ENCODE assay signal across 22 cellular contexts in genomic region chr13:109769275-109769674, GRCh38.
"Had no signal": no experiment of that assay in that cellular context is flagged by ENCODE, and none has a peak within 500 bp of the region (broad histone marks: within the 10 kb centered on the region; RNA-seq: fewer than 3 reads in every experiment).

No MANE protein-coding gene starts in this region.

- ATAC-seq: activated CD8-positive, alpha-beta memory T cell treated with anti-CD3 and anti-CD28 coated beads, Interleukin-2, amount 10 ng/mL, durations not matched to agents 7 days and 5 days; activated CD8-positive, alpha-beta T cell treated with anti-CD3 and anti-CD28 coated beads, Interleukin-2, amount 10 ng/mL, durations not matched to agents 7 days and 5 days; body of pancreas; left lung; natural killer cell had no signal

- H3K9ac ChIP-seq: neural progenitor cell had no signal

- H3K4me3 ChIP-seq: body of pancreas, colonic mucosa, left lung, lung, neural progenitor cell, tibial nerve had no signal

- H3K27ac ChIP-seq: body of pancreas, colonic mucosa, epithelial cell of prostate, left lung, neural progenitor cell, tibial nerve had no signal

- H3K27me3 Mint-ChIP-seq: activated CD8-positive, alpha-beta memory T cell treated with anti-CD3 and anti-CD28 coated beads, Interleukin-2, amount 10 ng/mL, durations not matched to agents 7 days and 5 days; activated naive CD8-positive, alpha-beta T cell had no signal

- H3K27ac Mint-ChIP-seq: activated CD8-positive, alpha-beta memory T cell treated with anti-CD3 and anti-CD28 coated beads, Interleukin-2, amount 10 ng/mL, durations not matched to agents 7 days and 5 days; activated CD8-positive, alpha-beta T cell treated with anti-CD3 and anti-CD28 coated beads, Interleukin-2, amount 10 ng/mL, durations not matched to agents 7 days and 5 days; activated naive CD8-positive, alpha-beta T cell; activated T-helper 2 cell treated with anti-CD3 and anti-CD28 coated beads, Interferon-gamma antibody, Interleukin-2, Interleukin-4, amounts not matched to agents 10 μg/mL and 5 μg/mL and 100 μg/mL, durations not matched to agents 14 hours and 24 hours and 36 hours; natural killer cell; neural progenitor cell had no signal

- H3K9me3 Mint-ChIP-seq: activated T-helper 2 cell treated with anti-CD3 and anti-CD28 coated beads, Interferon-gamma antibody, Interleukin-2, Interleukin-4, amounts not matched to agents 10 μg/mL and 5 μg/mL and 100 μg/mL, durations not matched to agents 14 hours and 24 hours and 36 hours; natural killer cell had no signal

- H3K36me3 Mint-ChIP-seq: activated CD8-positive, alpha-beta memory T cell treated with anti-CD3 and anti-CD28 coated beads, Interleukin-2, amount 10 ng/mL, durations not matched to agents 7 days and 5 days; natural killer cell had no signal

- H3K36me3 ChIP-seq: colonic mucosa, neural progenitor cell had no signal

- DNase-seq: activated CD4-positive, alpha-beta T cell treated with anti-CD3 and anti-CD28 coated beads for 1 hour; activated CD8-positive, alpha-beta memory T cell treated with anti-CD3 and anti-CD28 coated beads, Interleukin-2, amount 10 ng/mL, durations not matched to agents 7 days and 5 days; activated CD8-positive, alpha-beta T cell treated with anti-CD3 and anti-CD28 coated beads, Interleukin-2, amount 10 ng/mL, durations not matched to agents 7 days and 5 days; activated T-cell treated with anti-CD3 and anti-CD28 coated beads, Interleukin-2, amount 50 U/mL, for 48 hours; anterior cingulate cortex; body of pancreas; colonic mucosa; effector CD8-positive, alpha-beta T cell; kidney glomerular epithelial cell; left lung; mesendoderm; natural killer cell; right cardiac atrium; stimulated activated CD4-positive, alpha-beta T cell treated with anti-CD3 and anti-CD28 coated beads, Interleukin-15, amount 100 ng/mL, for 24 hours; stimulated activated naive CD4-positive, alpha-beta T cell; T-helper 9 cell had no signal

- H3K9me3 ChIP-seq: body of pancreas, colonic mucosa, left lung, tibial nerve had no signal

- H3K4me3 Mint-ChIP-seq: activated CD8-positive, alpha-beta memory T cell treated with anti-CD3 and anti-CD28 coated beads, Interleukin-2, amount 10 ng/mL, durations not matched to agents 7 days and 5 days; activated CD8-positive, alpha-beta T cell treated with anti-CD3 and anti-CD28 coated beads, Interleukin-2, amount 10 ng/mL, durations not matched to agents 7 days and 5 days; activated naive CD8-positive, alpha-beta T cell; natural killer cell; neural progenitor cell had no signal
